In genomic region chr2:135151615-135152014, GRCh38 we compare ENCODE assay signal across 26 cellular contexts.
"Had no signal": no experiment of that assay in that cellular context is flagged by ENCODE, and none has a peak within 500 bp of the region (broad histone marks: within the 10 kb centered on the region; RNA-seq: fewer than 3 reads in every experiment).

No MANE protein-coding gene starts in this region.

- ATAC-seq: activated CD4-positive, alpha-beta T cell treated with anti-CD3 and anti-CD28 coated beads for 36 hours; left lobe of liver; natural killer cell; sciatic nerve had no signal

- DNase-seq: activated B cell treated with CpG ODN at 0.5 μM for 24 hours; activated CD4-positive, alpha-beta T cell treated with anti-CD3 and anti-CD28 coated beads for 36 hours; activated CD4-positive, alpha-beta T cell treated with anti-CD3 and anti-CD28 coated beads, Interleukin-2, amount 50 U/mL, for 4 hours; activated CD8-positive, alpha-beta memory T cell treated with anti-CD3 and anti-CD28 coated beads for 24 hours; activated CD8-positive, alpha-beta memory T cell treated with anti-CD3 and anti-CD28 coated beads, Interleukin-2, amount 50 U/mL, for 4 hours; activated naive CD4-positive, alpha-beta T cell; activated naive CD8-positive, alpha-beta T cell treated with anti-CD3 and anti-CD28 coated beads for 36 hours; activated T-cell treated with anti-CD3 and anti-CD28 coated beads, Interleukin-2, amount 50 U/mL, for 24 hours; effector CD4-positive, alpha-beta T cell; erythroblast; foreskin fibroblast; heart right ventricle; midbrain; natural killer cell; ovary; stimulated activated CD4-positive, alpha-beta T cell treated with anti-CD3 and anti-CD28 coated beads, Interleukin-2, amount 100 ng/mL, for 48 hours; stimulated activated CD8-positive, alpha-beta memory T cell treated with anti-CD3 and anti-CD28 coated beads, Interleukin-4, amount 100 ng/mL, for 48 hours; stimulated activated naive CD4-positive, alpha-beta T cell; T1000; testis had no signal

- H3K9me3 ChIP-seq: heart right ventricle, neutrophil, ovary, testis had no signal

- H3K4me3 Mint-ChIP-seq: activated B cell treated with CpG ODN at 0.5 μM for 24 hours; activated CD4-positive, alpha-beta T cell treated with anti-CD3 and anti-CD28 coated beads for 36 hours; activated naive CD8-positive, alpha-beta T cell treated with anti-CD3 and anti-CD28 coated beads for 36 hours; activated T-cell treated with anti-CD3 and anti-CD28 coated beads, Interleukin-2, amount 50 U/mL, for 24 hours; dendritic cell treated with granulocyte-macrophage colony-stimulating factor and Interleukin-4, amounts not matched to agents 40 ng/mL and 50 ng/mL, for 4 days; natural killer cell; type B pancreatic cell had no signal

- H3K27me3 ChIP-seq: heart right ventricle, neutrophil, ovary, testis had no signal

- H3K4me1 ChIP-seq: testis had no signal

- H3K9me3 Mint-ChIP-seq: activated B cell treated with CpG ODN at 0.5 μM for 24 hours; activated naive CD8-positive, alpha-beta T cell treated with anti-CD3 and anti-CD28 coated beads for 36 hours; activated T-cell treated with anti-CD3 and anti-CD28 coated beads, Interleukin-2, amount 50 U/mL, for 24 hours; activated T-helper 2 cell treated with anti-CD3 and anti-CD28 coated beads, Interferon-gamma antibody, Interleukin-2, Interleukin-4, amounts not matched to agents 10 μg/mL and 5 μg/mL and 100 μg/mL, durations not matched to agents 14 hours and 24 hours and 36 hours; dendritic cell treated with granulocyte-macrophage colony-stimulating factor and Interleukin-4, amounts not matched to agents 40 ng/mL and 50 ng/mL, for 4 days; natural killer cell; type B pancreatic cell had no signal

- H3K27ac Mint-ChIP-seq: activated B cell treated with CpG ODN at 0.5 μM for 24 hours; activated CD4-positive, alpha-beta T cell treated with anti-CD3 and anti-CD28 coated beads for 36 hours; activated naive CD8-positive, alpha-beta T cell treated with anti-CD3 and anti-CD28 coated beads for 36 hours; activated T-helper 2 cell treated with anti-CD3 and anti-CD28 coated beads, Interferon-gamma antibody, Interleukin-2, Interleukin-4, amounts not matched to agents 10 μg/mL and 5 μg/mL and 100 μg/mL, durations not matched to agents 14 hours and 24 hours and 36 hours; dendritic cell treated with granulocyte-macrophage colony-stimulating factor and Interleukin-4, amounts not matched to agents 40 ng/mL and 50 ng/mL, for 4 days; natural killer cell; type B pancreatic cell had no signal

- H3K27ac ChIP-seq: heart right ventricle, neutrophil, ovary, testis had no signal

- H3K27me3 Mint-ChIP-seq: activated B cell treated with CpG ODN at 0.5 μM for 24 hours; activated CD4-positive, alpha-beta T cell treated with anti-CD3 and anti-CD28 coated beads for 36 hours; activated naive CD8-positive, alpha-beta T cell treated with anti-CD3 and anti-CD28 coated beads for 36 hours; activated T-cell treated with anti-CD3 and anti-CD28 coated beads, Interleukin-2, amount 50 U/mL, for 24 hours; dendritic cell treated with granulocyte-macrophage colony-stimulating factor and Interleukin-4, amounts not matched to agents 40 ng/mL and 50 ng/mL, for 4 days; type B pancreatic cell had no signal

- H3K4me1 Mint-ChIP-seq: activated B cell treated with CpG ODN at 0.5 μM for 24 hours, natural killer cell had no signal

- H3K36me3 ChIP-seq: ovary had no signal

- H3K4me3 ChIP-seq: heart right ventricle, ovary, testis had no signal
